8 cellular contexts compared by ENCODE assay signal in the genomic region with DNA sequence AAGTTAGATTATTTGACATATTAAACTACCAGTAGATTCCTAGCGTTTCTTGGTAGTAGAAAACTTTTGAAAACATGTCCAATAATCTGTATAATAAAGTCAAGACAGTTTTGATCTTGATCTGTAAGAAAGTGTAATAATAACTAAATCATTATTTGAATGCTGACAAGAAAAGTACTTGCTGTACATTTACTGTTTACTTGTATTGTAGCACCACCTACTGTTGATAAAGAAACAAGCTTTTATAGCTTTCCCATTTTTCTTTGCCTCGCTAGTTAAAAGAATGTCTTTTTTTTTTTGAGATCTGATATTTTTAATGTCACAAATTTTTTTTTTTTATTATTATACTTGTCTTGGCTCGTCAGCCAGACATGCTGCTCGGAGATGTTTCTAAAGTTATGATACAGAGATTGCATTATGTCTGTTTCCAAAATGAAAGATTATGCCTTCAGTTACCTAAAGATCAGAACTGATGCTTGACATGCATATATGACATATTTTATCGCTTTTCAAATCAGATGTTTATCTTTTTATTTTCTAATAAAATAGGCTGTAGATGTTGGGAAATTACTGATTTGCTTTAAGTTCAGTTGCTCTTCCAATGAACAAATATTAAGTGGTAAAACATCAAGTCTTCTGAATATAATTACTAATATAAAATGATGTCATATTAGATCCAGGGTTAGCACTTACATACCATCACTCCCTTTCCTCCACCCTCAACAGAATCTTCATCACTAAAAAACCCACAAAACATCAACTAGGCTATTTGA.
A peak's percentile ranks its signal among the peaks of the same experiment; 100 is the strongest.
DNase-seq lines count a peak whose midpoint lies in the region; ATAC-seq lines count a peak whose summit lies in the region.

No MANE protein-coding gene starts in this region.

- H3K36me3 ChIP-seq in adipocyte (ENCODE audit: control insufficient read depth, insufficient read depth, low read length, severe bottlenecking) = no peaks in the 10 kb centered on the region

- peaks cover 34% of the 10 kb centered on the region for H3K4me1 ChIP-seq in adipocyte (ENCODE audit: control insufficient read depth, insufficient read depth, low read length)
- H3K4me1 ChIP-seq in right cardiac atrium (ENCODE audit: control insufficient read depth, insufficient read depth, low read length) = peaks cover 4% of the 10 kb centered on the region

- ATAC-seq in right cardiac atrium (peak; percentile 59 to 60), GM19463 (IDR thresholded peaks at IDR 0.05; ENCODE audit: unreplicated experiment) (no peak), GM21723 (IDR thresholded peaks at IDR 0.05; ENCODE audit: unreplicated experiment) (no peak)

- H3K27ac ChIP-seq in right cardiac atrium (ENCODE audit: low read length) (no peak overlapping the region), temporal lobe (ENCODE audit: low read depth, low read length) (peak overlapping the region; percentile 98)

- WGBS in right cardiac atrium = 13% methylated on average over 5 of the region's 5 CpGs

- H3K27me3 ChIP-seq in adipocyte (replicated peaks; ENCODE audit: control insufficient read depth, insufficient read depth, low read length) = no peaks in the 10 kb centered on the region
- no peaks in the 10 kb centered on the region for H3K27me3 ChIP-seq in right cardiac atrium (ENCODE audit: control insufficient read depth, insufficient read depth)

- H3K4me3 ChIP-seq in adipocyte (ENCODE audit: low read length) = peak overlapping the region; percentile 33
- H3K4me3 ChIP-seq in right cardiac atrium (ENCODE audit: low read length) = no peak overlapping the region

- H3K9me3 ChIP-seq in adipocyte (ENCODE audit: control insufficient read depth, low read length) (no peaks in the 10 kb centered on the region), right cardiac atrium (ENCODE audit: control insufficient read depth, low read length) (no peaks in the 10 kb centered on the region)

- DNase-seq in G401 (ENCODE audit: low spot score) (peak; percentile 65), NCI-H128 (lab: John Stamatoyannopoulos, UW; ENCODE audit: unreplicated experiment) (peak; percentile 3), adipocyte (ENCODE audit: low read depth) (peak; percentile 87), right cardiac atrium (no peak), HuH-7 (ENCODE audit: low spot score) (no peak)

- intact Hi-C loops in right cardiac atrium (cut with DNase I) = loop anchor here in 2 of 4 donors (5.0 to 10.0 kb wide), 3 partner anchors 212 to 395 kb away; a partner anchor contains a TSS

- H3K9ac ChIP-seq in adipocyte (ENCODE audit: low read length) = peak overlapping the region; percentile 61

- in situ Hi-C loops in G401 (cut with HindIII; ENCODE audit: low sequenced_read_pairs) = no loop called here

Comparison
In these comparisons a context has a peak if more than half of its experiments do, and no peak if none do; other contexts are left out.
1. DNase-seq: peak in G401 (single experiment), NCI-H128 (single experiment) and adipocyte (single experiment); none in right cardiac atrium (0 of 3) and HuH-7 (single experiment).
2. ATAC-seq: peak in right cardiac atrium (2 of 2); none in GM19463 (single experiment) and GM21723 (single experiment).